In genomic region chr18:23043803-23044376, GRCh38 we compare ENCODE assay signal across 36 cellular contexts.
"Had no signal": no experiment of that assay in that cellular context is flagged by ENCODE, and none has a peak within 500 bp of the region (broad histone marks: within the 10 kb centered on the region; RNA-seq: fewer than 3 reads in every experiment).

No MANE protein-coding gene starts in this region.

- H3K36me3 ChIP-seq: MG63 had no signal

- H3K4me2 ChIP-seq: KMS-11 had no signal

- H3K4me3 ChIP-seq: MG63 had no signal

- H3K27me3 ChIP-seq: MG63 had no signal

- H3K9ac ChIP-seq: KMS-11 had no signal

- H3K27ac ChIP-seq: KMS-11 had no signal

- H3K9me3 ChIP-seq: MG63 had no signal

- DNase-seq: Karpas-422, Kasumi-1, MG63, MM.1S, MV-4-11, NCI-H1048, NCI-H1092, NCI-H1092 treated with DMSO at 0.1 percent for 48 hours, NCI-H1105, NCI-H1105 treated with DMSO at 0.1 percent for 48 hours, NCI-H1417, NCI-H1417 treated with DMSO at 0.1 percent for 48 hours, NCI-H1436, NCI-H1436 treated with DMSO at 0.1 percent for 48 hours, NCI-H146, NCI-H1694, NCI-H1694 treated with DMSO at 0.1 percent for 48 hours, NCI-H187, NCI-H187 treated with DMSO at 0.1 percent for 48 hours, NCI-H1930, NCI-H2029, NCI-H2029 treated with DMSO at 0.1 percent for 48 hours, NCI-H2081, NCI-H2081 treated with DMSO at 0.1 percent for 48 hours, NCI-H2107, NCI-H2171, NCI-H2171 treated with DMSO at 0.1 percent for 48 hours, NCI-H2227 treated with DMSO at 0.1 percent for 48 hours, NCI-H226, NCI-H345, NCI-H446, NCI-H446 treated with DMSO at 0.1 percent for 48 hours, NCI-H510A, NCI-H510A treated with DMSO at 0.1 percent for 48 hours, NCI-H524 had no signal
